Comparison of ENCODE assay signal across 27 cellular contexts in the genomic region with DNA sequence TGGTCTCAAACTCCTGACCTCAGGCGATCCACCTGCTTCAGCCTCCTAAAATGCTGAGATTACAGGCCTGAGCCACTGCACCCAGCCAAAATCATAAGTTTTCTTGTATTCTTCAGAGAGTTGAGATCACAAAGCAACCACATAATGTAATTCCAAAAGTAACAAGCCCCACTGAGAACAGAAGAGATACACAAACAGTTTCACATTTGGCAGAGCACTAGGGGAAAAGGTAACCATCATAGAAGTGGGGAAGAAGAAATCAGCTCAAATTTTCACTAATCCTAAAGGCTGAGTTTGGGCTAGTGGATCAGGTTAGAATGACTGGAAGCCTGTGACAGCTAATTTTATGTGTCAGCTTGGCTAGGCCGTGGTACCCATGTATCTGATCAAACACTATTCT. TPM values are rescaled to one million over a fixed set of nuclear protein-coding genes. Genes with fewer than 3 reads are reported as not detected.
DNase-seq lines count a peak whose midpoint lies in the region; ATAC-seq and TF ChIP-seq lines count a peak whose summit lies in the region.
"Had no signal": no experiment of that assay in that cellular context is flagged by ENCODE, and none has a peak within 500 bp of the region (broad histone marks: within the 10 kb centered on the region; RNA-seq: fewer than 3 reads in every experiment).

No MANE protein-coding gene starts in this region.

- H3K9me3 Mint-ChIP-seq in activated CD4-positive, alpha-beta T cell treated with anti-CD3 and anti-CD28 coated beads, Interleukin-2, amount 10 ng/mL, durations not matched to agents 24 days and 14 days, result no peaks in the 10 kb centered on the region
- H3K9me3 Mint-ChIP-seq in activated CD4-positive, alpha-beta T cell treated with anti-CD3 and anti-CD28 coated beads, Interleukin-2, amount 10 ng/mL, durations not matched to agents 7 days and 5 days, result peaks cover 16% of the 10 kb centered on the region
- H3K9me3 Mint-ChIP-seq in activated naive CD4-positive, alpha-beta T cell treated with anti-CD3 and anti-CD28 coated beads for 36 hours, result peaks cover 2% of the 10 kb centered on the region
- peaks cover 5% of the 10 kb centered on the region for H3K9me3 Mint-ChIP-seq in activated T-helper 17 cell treated with anti-CD3 and anti-CD28 coated beads, Interleukin-2, amount 50 U/mL, for 72 hours
- H3K9me3 Mint-ChIP-seq in neural progenitor cell, result peaks cover 24% of the 10 kb centered on the region
- H3K9me3 Mint-ChIP-seq in activated T-helper 1 cell treated with anti-CD3 and anti-CD28 coated beads, Interleukin-12 subunit alpha, Interleukin-12 subunit beta, Interleukin-2, Interleukin-4 antibody, amounts not matched to agents 30 ng/mL and 10 ng/mL and 1 ng/mL, durations not matched to agents 14 hours and 24 hours and 36 hours, result peaks cover 14% of the 10 kb centered on the region

- no peaks in the 10 kb centered on the region for H4K20me1 ChIP-seq in neural progenitor cell (ENCODE audit: low read depth)

- H3K36me3 Mint-ChIP-seq in activated CD4-positive, alpha-beta T cell treated with anti-CD3 and anti-CD28 coated beads, Interleukin-2, amount 10 ng/mL, durations not matched to agents 24 days and 14 days (ENCODE audit: low read depth), result peaks cover 2% of the 10 kb centered on the region
- H3K36me3 Mint-ChIP-seq in activated CD4-positive, alpha-beta T cell treated with anti-CD3 and anti-CD28 coated beads, Interleukin-2, amount 10 ng/mL, durations not matched to agents 7 days and 5 days (ENCODE audit: low read depth), result peaks cover 12% of the 10 kb centered on the region
- peaks cover 1% of the 10 kb centered on the region for H3K36me3 Mint-ChIP-seq in activated naive CD4-positive, alpha-beta T cell treated with anti-CD3 and anti-CD28 coated beads for 36 hours (ENCODE audit: low read depth)
- H3K36me3 Mint-ChIP-seq in activated T-helper 17 cell treated with anti-CD3 and anti-CD28 coated beads, Interleukin-2, amount 50 U/mL, for 72 hours (ENCODE audit: low read depth), result no peaks in the 10 kb centered on the region
- H3K36me3 Mint-ChIP-seq in neural progenitor cell, result no peaks in the 10 kb centered on the region
- peaks cover 2% of the 10 kb centered on the region for H3K36me3 Mint-ChIP-seq in activated T-helper 1 cell treated with anti-CD3 and anti-CD28 coated beads, Interleukin-12 subunit alpha, Interleukin-12 subunit beta, Interleukin-2, Interleukin-4 antibody, amounts not matched to agents 30 ng/mL and 10 ng/mL and 1 ng/mL, durations not matched to agents 14 hours and 24 hours and 36 hours (ENCODE audit: low read depth)
- H3K36me3 Mint-ChIP-seq: CD14-positive monocyte had no signal

- no peaks in the 10 kb centered on the region for H3K9me3 ChIP-seq in neural progenitor cell (ENCODE audit: low read depth)

- no peak overlapping the region for H3K27ac Mint-ChIP-seq in activated CD4-positive, alpha-beta T cell treated with anti-CD3 and anti-CD28 coated beads, Interleukin-2, amount 10 ng/mL, durations not matched to agents 24 days and 14 days
- H3K27ac Mint-ChIP-seq in activated CD4-positive, alpha-beta T cell treated with anti-CD3 and anti-CD28 coated beads, Interleukin-2, amount 10 ng/mL, durations not matched to agents 7 days and 5 days, result no peak overlapping the region
- H3K27ac Mint-ChIP-seq in activated naive CD4-positive, alpha-beta T cell treated with anti-CD3 and anti-CD28 coated beads for 36 hours, result peak overlapping the region; percentile 10
- no peak overlapping the region for H3K27ac Mint-ChIP-seq in activated T-helper 17 cell treated with anti-CD3 and anti-CD28 coated beads, Interleukin-2, amount 50 U/mL, for 72 hours
- H3K27ac Mint-ChIP-seq in neural progenitor cell, result peak overlapping the region; percentile 34
- H3K27ac Mint-ChIP-seq in activated T-helper 1 cell treated with anti-CD3 and anti-CD28 coated beads, Interleukin-12 subunit alpha, Interleukin-12 subunit beta, Interleukin-2, Interleukin-4 antibody, amounts not matched to agents 30 ng/mL and 10 ng/mL and 1 ng/mL, durations not matched to agents 14 hours and 24 hours and 36 hours, result no peak overlapping the region
- H3K27ac Mint-ChIP-seq: CD14-positive monocyte had no signal

- TF ChIP-seq CTCF in neural progenitor cell (IDR thresholded peaks at IDR 0.05), result no peak

- H3K27me3 Mint-ChIP-seq in activated CD4-positive, alpha-beta T cell treated with anti-CD3 and anti-CD28 coated beads, Interleukin-2, amount 10 ng/mL, durations not matched to agents 24 days and 14 days, result no peaks in the 10 kb centered on the region
- peaks cover 2% of the 10 kb centered on the region for H3K27me3 Mint-ChIP-seq in activated CD4-positive, alpha-beta T cell treated with anti-CD3 and anti-CD28 coated beads, Interleukin-2, amount 10 ng/mL, durations not matched to agents 7 days and 5 days
- no peaks in the 10 kb centered on the region for H3K27me3 Mint-ChIP-seq in activated naive CD4-positive, alpha-beta T cell treated with anti-CD3 and anti-CD28 coated beads for 36 hours (ENCODE audit: low read depth)
- peaks cover 9% of the 10 kb centered on the region for H3K27me3 Mint-ChIP-seq in activated T-helper 17 cell treated with anti-CD3 and anti-CD28 coated beads, Interleukin-2, amount 50 U/mL, for 72 hours
- peaks cover 5% of the 10 kb centered on the region for H3K27me3 Mint-ChIP-seq in neural progenitor cell (ENCODE audit: insufficient read depth, low read depth)
- H3K27me3 Mint-ChIP-seq in activated T-helper 1 cell treated with anti-CD3 and anti-CD28 coated beads, Interleukin-12 subunit alpha, Interleukin-12 subunit beta, Interleukin-2, Interleukin-4 antibody, amounts not matched to agents 30 ng/mL and 10 ng/mL and 1 ng/mL, durations not matched to agents 14 hours and 24 hours and 36 hours (ENCODE audit: insufficient read depth), result no peaks in the 10 kb centered on the region

- no peak overlapping the region for H3K27ac ChIP-seq in neural progenitor cell

- no peaks in the 10 kb centered on the region for H3K27me3 ChIP-seq in neural progenitor cell
- H3K27me3 ChIP-seq: BE2C had no signal

- DNase-seq in activated CD4-positive, alpha-beta T cell treated with anti-CD3 and anti-CD28 coated beads, Interleukin-2, amount 10 ng/mL, durations not matched to agents 24 days and 14 days, result no peak
- no peak for DNase-seq in activated CD4-positive, alpha-beta T cell treated with anti-CD3 and anti-CD28 coated beads, Interleukin-2, amount 10 ng/mL, durations not matched to agents 7 days and 5 days
- DNase-seq in activated naive CD4-positive, alpha-beta T cell treated with anti-CD3 and anti-CD28 coated beads for 36 hours, result peak; percentile 20
- no peak for DNase-seq in activated naive CD4-positive, alpha-beta T cell (lab: John Stamatoyannopoulos, UW)
- DNase-seq in neural progenitor cell (ENCODE audit: low spot score), result no peak
- no peak for DNase-seq in activated T-helper 1 cell treated with anti-CD3 and anti-CD28 coated beads, Interleukin-12 subunit alpha, Interleukin-12 subunit beta, Interleukin-2, Interleukin-4 antibody, amounts not matched to agents 30 ng/mL and 10 ng/mL and 1 ng/mL, durations not matched to agents 14 hours and 24 hours and 36 hours (ENCODE audit: low spot score)
- no peak for DNase-seq in activated effector memory CD4-positive, alpha-beta T cell treated with Interleukin-2 at 50 U/mL for 16 hours
- DNase-seq: 8988T; ACHN; BE2C; CD8-positive, alpha-beta memory T cell; DMS 273 treated with DMSO at 0.1 percent for 48 hours; DMS79; EL; GDM1; KBM-7; MV-4-11; NCI-H1105 treated with DMSO at 0.1 percent for 48 hours; NCI-H146; NCI-H1930; NCI-H2107; NCI-H446; NCI-H524 treated with DMSO at 0.1 percent for 48 hours; NCI-H774 had no signal

- peaks cover 14% of the 10 kb centered on the region for H3K4me1 ChIP-seq in neural progenitor cell

- H3K4me3 ChIP-seq in neural progenitor cell, result no peak overlapping the region

- H2AFZ ChIP-seq in neural progenitor cell (replicated peaks), result no peak overlapping the region

- POLR2A ChIA-PET in activated CD4-positive, alpha-beta T cell treated with anti-CD3 and anti-CD28 coated beads, Interleukin-2, amount 10 ng/mL, durations not matched to agents 7 days and 5 days (lab: Charles Lee), result no interaction called here

- H3K4me2 ChIP-seq in neural progenitor cell, result no peak overlapping the region

- H3K36me3 ChIP-seq in neural progenitor cell, result no peaks in the 10 kb centered on the region
- H3K36me3 ChIP-seq: BE2C had no signal

- no peaks in the 10 kb centered on the region for H3K79me2 ChIP-seq in neural progenitor cell (ENCODE audit: low read depth)

- ATAC-seq in activated T-helper 17 cell treated with anti-CD3 and anti-CD28 coated beads, Interleukin-2, amount 50 U/mL, for 72 hours (replicated peaks), result peak; percentile 77
- ATAC-seq: HCT116 had no signal

- intact Hi-C loops in activated CD4-positive, alpha-beta T cell treated with anti-CD3 and anti-CD28 coated beads, Interleukin-2, amount 10 ng/mL, durations not matched to agents 24 days and 14 days (cut with micrococcal nuclease), result loop anchor here (10.0 kb wide), 1 partner anchor 199 kb away; no protein-coding TSS in a partner anchor
- intact Hi-C loops in activated naive CD4-positive, alpha-beta T cell treated with anti-CD3 and anti-CD28 coated beads for 36 hours (cut with micrococcal nuclease), result loop anchor here (1.0 to 10.0 kb wide), 2 partner anchors 169 to 491 kb away; partner anchors contain the start of gene UBE2H
- intact Hi-C loops in activated T-helper 1 cell treated with anti-CD3 and anti-CD28 coated beads, Interleukin-12 subunit alpha, Interleukin-12 subunit beta, Interleukin-2, Interleukin-4 antibody, amounts not matched to agents 30 ng/mL and 10 ng/mL and 1 ng/mL, durations not matched to agents 14 hours and 24 hours and 36 hours (cut with micrococcal nuclease), result no loop called here

- H3K9ac ChIP-seq in neural progenitor cell, result no peak overlapping the region

- H3K4me3 Mint-ChIP-seq in activated CD4-positive, alpha-beta T cell treated with anti-CD3 and anti-CD28 coated beads, Interleukin-2, amount 10 ng/mL, durations not matched to agents 24 days and 14 days, result peak overlapping the region; percentile 17
- no peak overlapping the region for H3K4me3 Mint-ChIP-seq in activated CD4-positive, alpha-beta T cell treated with anti-CD3 and anti-CD28 coated beads, Interleukin-2, amount 10 ng/mL, durations not matched to agents 7 days and 5 days
- no peak overlapping the region for H3K4me3 Mint-ChIP-seq in activated naive CD4-positive, alpha-beta T cell treated with anti-CD3 and anti-CD28 coated beads for 36 hours
- H3K4me3 Mint-ChIP-seq in activated T-helper 17 cell treated with anti-CD3 and anti-CD28 coated beads, Interleukin-2, amount 50 U/mL, for 72 hours, result no peak overlapping the region
- H3K4me3 Mint-ChIP-seq in neural progenitor cell, result no peak overlapping the region
- no peak overlapping the region for H3K4me3 Mint-ChIP-seq in activated T-helper 1 cell treated with anti-CD3 and anti-CD28 coated beads, Interleukin-12 subunit alpha, Interleukin-12 subunit beta, Interleukin-2, Interleukin-4 antibody, amounts not matched to agents 30 ng/mL and 10 ng/mL and 1 ng/mL, durations not matched to agents 14 hours and 24 hours and 36 hours
- H3K4me3 Mint-ChIP-seq: CD14-positive monocyte; CD8-positive, alpha-beta memory T cell had no signal

- CTCF ChIA-PET in activated CD4-positive, alpha-beta T cell treated with anti-CD3 and anti-CD28 coated beads, Interleukin-2, amount 10 ng/mL, durations not matched to agents 7 days and 5 days (lab: Charles Lee), result interaction anchor here (0.7 to 1.0 kb wide), 2 partner anchors 33 to 40 kb away, joined by 3 read pairs; no protein-coding TSS in a partner anchor
- CTCF ChIA-PET in activated naive CD4-positive, alpha-beta T cell treated with anti-CD3 and anti-CD28 coated beads for 36 hours (lab: Charles Lee), result interaction anchor here (0.7 to 0.9 kb wide), 2 partner anchors 43 to 230 kb away, joined by 3 read pairs; no protein-coding TSS in a partner anchor

- H3F3A ChIP-seq in neural progenitor cell (ENCODE audit: low read depth), result peaks cover 9% of the 10 kb centered on the region

- peaks cover 23% of the 10 kb centered on the region for H3K4me1 Mint-ChIP-seq in activated CD4-positive, alpha-beta T cell treated with anti-CD3 and anti-CD28 coated beads, Interleukin-2, amount 10 ng/mL, durations not matched to agents 24 days and 14 days
- H3K4me1 Mint-ChIP-seq in activated CD4-positive, alpha-beta T cell treated with anti-CD3 and anti-CD28 coated beads, Interleukin-2, amount 10 ng/mL, durations not matched to agents 7 days and 5 days, result peaks cover 30% of the 10 kb centered on the region
- peaks cover 28% of the 10 kb centered on the region for H3K4me1 Mint-ChIP-seq in activated naive CD4-positive, alpha-beta T cell treated with anti-CD3 and anti-CD28 coated beads for 36 hours (ENCODE audit: low read depth)
- H3K4me1 Mint-ChIP-seq in activated T-helper 17 cell treated with anti-CD3 and anti-CD28 coated beads, Interleukin-2, amount 50 U/mL, for 72 hours, result peaks cover 4% of the 10 kb centered on the region
- H3K4me1 Mint-ChIP-seq in neural progenitor cell, result peaks cover 22% of the 10 kb centered on the region
- H3K4me1 Mint-ChIP-seq in activated T-helper 1 cell treated with anti-CD3 and anti-CD28 coated beads, Interleukin-12 subunit alpha, Interleukin-12 subunit beta, Interleukin-2, Interleukin-4 antibody, amounts not matched to agents 30 ng/mL and 10 ng/mL and 1 ng/mL, durations not matched to agents 14 hours and 24 hours and 36 hours (ENCODE audit: low read depth), result peaks cover 35% of the 10 kb centered on the region

RNA-seq across cellular contexts. Expression of gene CEP41, which starts 5.5 kb away (rescaled TPM):
- 14.3 and 16.7 TPM in 2 replicates for total RNA-seq in activated CD4-positive, alpha-beta T cell treated with anti-CD3 and anti-CD28 coated beads, Interleukin-2, amount 10 ng/mL, durations not matched to agents 24 days and 14 days
- 10 to 100 TPM; 18.5 to 19.6 TPM for total RNA-seq in activated CD4-positive, alpha-beta T cell treated with anti-CD3 and anti-CD28 coated beads, Interleukin-2, amount 10 ng/mL, durations not matched to agents 7 days and 5 days
- 10 to 100 TPM; 16.0 to 18.2 TPM for total RNA-seq in activated naive CD4-positive, alpha-beta T cell treated with anti-CD3 and anti-CD28 coated beads for 36 hours
- 10 to 100 TPM in 1 of 2 donors, 1 to 10 TPM in 1; 8.3 to 14.0 TPM for total RNA-seq in activated T-helper 17 cell treated with anti-CD3 and anti-CD28 coated beads, Interleukin-2, amount 50 U/mL, for 72 hours
- 14.5 and 16.5 TPM in 2 replicates for total RNA-seq in neural progenitor cell (ENCODE audit: low replicate concordance)
- total RNA-seq in activated T-helper 1 cell treated with anti-CD3 and anti-CD28 coated beads, Interleukin-12 subunit alpha, Interleukin-12 subunit beta, Interleukin-2, Interleukin-4 antibody, amounts not matched to agents 30 ng/mL and 10 ng/mL and 1 ng/mL, durations not matched to agents 14 hours and 24 hours and 36 hours, result 17.1 and 17.8 TPM in 2 replicates

RNA-seq across cellular contexts. Expression of gene MEST, which starts 45.6 kb away (rescaled TPM):
- total RNA-seq in activated CD4-positive, alpha-beta T cell treated with anti-CD3 and anti-CD28 coated beads, Interleukin-2, amount 10 ng/mL, durations not matched to agents 24 days and 14 days, result 4.1 and 5.8 TPM in 2 replicates
- 1 to 10 TPM; 1.2 TPM for total RNA-seq in activated CD4-positive, alpha-beta T cell treated with anti-CD3 and anti-CD28 coated beads, Interleukin-2, amount 10 ng/mL, durations not matched to agents 7 days and 5 days
- 1 to 10 TPM; 1.4 to 1.6 TPM for total RNA-seq in activated naive CD4-positive, alpha-beta T cell treated with anti-CD3 and anti-CD28 coated beads for 36 hours
- 1 to 10 TPM in 1 of 2 donors, under 1 TPM in 1; 0.99 to 1.5 TPM for total RNA-seq in activated T-helper 17 cell treated with anti-CD3 and anti-CD28 coated beads, Interleukin-2, amount 50 U/mL, for 72 hours
- 364 and 431 TPM in 2 replicates for total RNA-seq in neural progenitor cell (ENCODE audit: low replicate concordance)
- total RNA-seq in activated T-helper 1 cell treated with anti-CD3 and anti-CD28 coated beads, Interleukin-12 subunit alpha, Interleukin-12 subunit beta, Interleukin-2, Interleukin-4 antibody, amounts not matched to agents 30 ng/mL and 10 ng/mL and 1 ng/mL, durations not matched to agents 14 hours and 24 hours and 36 hours, result 4.1 and 9.1 TPM in 2 replicates

Comparison
In these comparisons a context has a peak if more than half of its experiments do, and no peak if none do; other contexts are left out.
1. H3K27ac Mint-ChIP-seq: peak in activated naive CD4-positive, alpha-beta T cell treated with anti-CD3 and anti-CD28 coated beads for 36 hours (single experiment) and neural progenitor cell (single experiment); none in activated CD4-positive, alpha-beta T cell treated with anti-CD3 and anti-CD28 coated beads, Interleukin-2, amount 10 ng/mL, durations not matched to agents 24 days and 14 days (single experiment), activated CD4-positive, alpha-beta T cell treated with anti-CD3 and anti-CD28 coated beads, Interleukin-2, amount 10 ng/mL, durations not matched to agents 7 days and 5 days (single experiment), activated T-helper 17 cell treated with anti-CD3 and anti-CD28 coated beads, Interleukin-2, amount 50 U/mL, for 72 hours (single experiment) and activated T-helper 1 cell treated with anti-CD3 and anti-CD28 coated beads, Interleukin-12 subunit alpha, Interleukin-12 subunit beta, Interleukin-2, Interleukin-4 antibody, amounts not matched to agents 30 ng/mL and 10 ng/mL and 1 ng/mL, durations not matched to agents 14 hours and 24 hours and 36 hours (single experiment).
2. RNA of gene MEST, which starts 45.6 kb away (total RNA-seq): 364 to 431 TPM in neural progenitor cell; 4.1 to 9.1 TPM in activated T-helper 1 cell treated with anti-CD3 and anti-CD28 coated beads, Interleukin-12 subunit alpha, Interleukin-12 subunit beta, Interleukin-2, Interleukin-4 antibody, amounts not matched to agents 30 ng/mL and 10 ng/mL and 1 ng/mL, durations not matched to agents 14 hours and 24 hours and 36 hours, 4.1 to 5.8 TPM in activated CD4-positive, alpha-beta T cell treated with anti-CD3 and anti-CD28 coated beads, Interleukin-2, amount 10 ng/mL, durations not matched to agents 24 days and 14 days, 1.4 to 1.6 TPM in activated naive CD4-positive, alpha-beta T cell treated with anti-CD3 and anti-CD28 coated beads for 36 hours, 0.99 to 1.5 TPM in activated T-helper 17 cell treated with anti-CD3 and anti-CD28 coated beads, Interleukin-2, amount 50 U/mL, for 72 hours and 1.2 TPM in activated CD4-positive, alpha-beta T cell treated with anti-CD3 and anti-CD28 coated beads, Interleukin-2, amount 10 ng/mL, durations not matched to agents 7 days and 5 days; every median in the first group is over 10 times any median in the second.